Comparison of ENCODE assay signal across 16 cellular contexts in the genomic region with DNA sequence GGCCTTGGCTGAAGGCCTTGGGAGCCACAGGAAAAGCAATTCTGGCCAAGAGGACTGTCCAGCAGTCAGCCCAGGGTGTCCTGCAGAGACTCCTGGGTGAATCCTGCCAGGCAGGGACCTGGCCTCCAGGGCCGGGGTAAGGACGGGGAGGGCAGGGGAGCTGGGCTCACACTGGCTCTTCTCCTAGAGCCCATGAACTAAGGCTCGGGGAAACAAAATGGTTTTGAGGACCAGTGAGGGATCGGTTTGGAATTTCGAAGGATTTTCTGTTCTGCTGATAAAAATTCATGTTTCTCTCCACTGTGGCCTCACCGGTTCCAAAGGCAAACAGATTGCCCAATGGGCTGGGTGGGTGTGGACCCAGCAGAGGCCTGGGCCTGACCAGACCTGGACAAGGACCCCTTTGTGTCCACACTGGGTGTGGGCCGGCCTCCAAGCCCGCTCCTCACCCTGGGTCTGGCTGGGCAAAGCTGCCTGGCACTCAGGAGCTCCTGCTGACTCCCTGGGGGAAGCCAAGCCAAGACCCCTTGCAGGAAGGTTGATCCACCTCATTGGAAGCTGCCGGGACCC. TPM values are rescaled to one million over a fixed set of nuclear protein-coding genes. Genes with fewer than 3 reads are reported as not detected.
DNase-seq lines count a peak whose midpoint lies in the region; ATAC-seq and TF ChIP-seq lines count a peak whose summit lies in the region.
"Had no signal": no experiment of that assay in that cellular context is flagged by ENCODE, and none has a peak within 500 bp of the region (broad histone marks: within the 10 kb centered on the region; RNA-seq: fewer than 3 reads in every experiment).

No MANE protein-coding gene starts in this region.

- H3K9ac ChIP-seq in stomach smooth muscle (ENCODE audit: low read length in 2 of 2), result no peak overlapping the region

- H3K4me1 ChIP-seq in left lung (peaks cover 0 to 7% of the 10 kb centered on the region in 2 donors), stomach smooth muscle (ENCODE audit: control insufficient read depth, insufficient read depth, low read length) (peaks cover 66% of the 10 kb centered on the region)

- H3K36me3 Mint-ChIP-seq in activated CD8-positive, alpha-beta memory T cell treated with anti-CD3 and anti-CD28 coated beads, Interleukin-2, amount 10 ng/mL, durations not matched to agents 7 days and 5 days, result no peaks in the 10 kb centered on the region

- no peak overlapping the region for H3K4me3 Mint-ChIP-seq in activated CD8-positive, alpha-beta memory T cell treated with anti-CD3 and anti-CD28 coated beads, Interleukin-2, amount 10 ng/mL, durations not matched to agents 7 days and 5 days
- H3K4me3 Mint-ChIP-seq: activated CD4-positive, alpha-beta T cell treated with anti-CD3 and anti-CD28 coated beads for 36 hours had no signal

- ATAC-seq in left lung, result peak; percentile 65
- ATAC-seq in GM21423 (IDR thresholded peaks at IDR 0.05; ENCODE audit: unreplicated experiment), result no peak
- ATAC-seq in activated CD8-positive, alpha-beta memory T cell treated with anti-CD3 and anti-CD28 coated beads, Interleukin-2, amount 10 ng/mL, durations not matched to agents 7 days and 5 days, result no peak
- ATAC-seq: activated CD4-positive, alpha-beta T cell treated with anti-CD3 and anti-CD28 coated beads for 36 hours had no signal

- CTCF ChIA-PET in activated CD8-positive, alpha-beta memory T cell treated with anti-CD3 and anti-CD28 coated beads, Interleukin-2, amount 10 ng/mL, durations not matched to agents 7 days and 5 days (lab: Charles Lee), result no interaction called here

- intact Hi-C loops in dorsolateral prefrontal cortex (cut with DNase I), result no loop called here
- intact Hi-C loops in left lung (cut with DNase I), result no loop called here

- H3K4me1 Mint-ChIP-seq in activated CD8-positive, alpha-beta memory T cell treated with anti-CD3 and anti-CD28 coated beads, Interleukin-2, amount 10 ng/mL, durations not matched to agents 7 days and 5 days, result no peaks in the 10 kb centered on the region
- H3K4me1 Mint-ChIP-seq: activated CD4-positive, alpha-beta T cell treated with anti-CD3 and anti-CD28 coated beads for 36 hours had no signal

- no peaks in the 10 kb centered on the region for H3K9me3 ChIP-seq in left lung
- no peaks in the 10 kb centered on the region for H3K9me3 ChIP-seq in stomach smooth muscle (ENCODE audit: control insufficient read depth in 2 of 2, low read length in 2 of 2)
- H3K9me3 ChIP-seq: tibial artery had no signal

- in situ Hi-C loops in G401 (cut with HindIII; ENCODE audit: low sequenced_read_pairs), result no loop called here

- H3K27me3 ChIP-seq in dorsolateral prefrontal cortex, result no peaks in the 10 kb centered on the region
- H3K27me3 ChIP-seq in left lung, result no peaks in the 10 kb centered on the region
- H3K27me3 ChIP-seq in stomach smooth muscle (ENCODE audit: control insufficient read depth in 1 of 2, insufficient read depth in 2 of 2, low read length in 2 of 2), result no peaks in the 10 kb centered on the region
- H3K27me3 ChIP-seq: tibial artery had no signal

- no peaks in the 10 kb centered on the region for H3K27me3 Mint-ChIP-seq in activated CD8-positive, alpha-beta memory T cell treated with anti-CD3 and anti-CD28 coated beads, Interleukin-2, amount 10 ng/mL, durations not matched to agents 7 days and 5 days
- H3K27me3 Mint-ChIP-seq: activated CD4-positive, alpha-beta T cell treated with anti-CD3 and anti-CD28 coated beads for 36 hours had no signal

- H3K27ac Mint-ChIP-seq in activated CD8-positive, alpha-beta memory T cell treated with anti-CD3 and anti-CD28 coated beads, Interleukin-2, amount 10 ng/mL, durations not matched to agents 7 days and 5 days, result no peak overlapping the region
- H3K27ac Mint-ChIP-seq: activated CD4-positive, alpha-beta T cell treated with anti-CD3 and anti-CD28 coated beads for 36 hours had no signal

- DNase-seq in HuH-7 (ENCODE audit: low spot score) (peak; percentile 93), dorsolateral prefrontal cortex (peak in 9 of 10 donors; percentile 48 to 85 (median 72)), left lung (no peak), NCI-H526 (lab: John Stamatoyannopoulos, UW) (no peak), G401 (ENCODE audit: low spot score) (no peak)
- DNase-seq in activated CD8-positive, alpha-beta memory T cell treated with anti-CD3 and anti-CD28 coated beads, Interleukin-2, amount 10 ng/mL, durations not matched to agents 7 days and 5 days, result no peak
- DNase-seq: activated CD4-positive, alpha-beta T cell treated with anti-CD3 and anti-CD28 coated beads for 36 hours; activated naive CD4-positive, alpha-beta T cell treated with anti-CD3 and anti-CD28 coated beads, Interleukin-2, amount 50 U/mL, for 16 hours; DMS79 treated with DMSO at 0.1 percent for 48 hours; KG1; NCI-H1105; NCI-H226; T1000; tibial artery had no signal

- TF ChIP-seq CTCF in dorsolateral prefrontal cortex (IDR thresholded peaks at IDR 0.05 in 54 of 56, conservative IDR thresholded peaks at IDR 0.05 in 2 of 56; ENCODE audit: low read depth in 1 of 56, partially characterized antibody in 56 of 56), result no peak
- TF ChIP-seq CTCF in left lung (IDR thresholded peaks at IDR 0.05), result no peak

- H3K27ac ChIP-seq in dorsolateral prefrontal cortex (peak overlapping the region in 52 of 59 donors; percentile 0 to 87 (median 68)), left lung (no peak overlapping the region), stomach smooth muscle (ENCODE audit: low read length) (peak overlapping the region; percentile 31)
- H3K27ac ChIP-seq: tibial artery had no signal

- peak overlapping the region in 1 of 59 donors; percentile 2 for H3K4me3 ChIP-seq in dorsolateral prefrontal cortex
- H3K4me3 ChIP-seq in left lung, result no peak overlapping the region
- no peak overlapping the region for H3K4me3 ChIP-seq in stomach smooth muscle (ENCODE audit: low read length in 2 of 2)
- H3K4me3 ChIP-seq: tibial artery had no signal

- H3K9me3 Mint-ChIP-seq in activated CD8-positive, alpha-beta memory T cell treated with anti-CD3 and anti-CD28 coated beads, Interleukin-2, amount 10 ng/mL, durations not matched to agents 7 days and 5 days (ENCODE audit: low read depth), result no peaks in the 10 kb centered on the region

- H3K36me3 ChIP-seq in left lung (peaks cover 0 to 37% of the 10 kb centered on the region in 2 donors), stomach smooth muscle (ENCODE audit: control insufficient read depth in 2 of 2, insufficient read depth in 2 of 2, low read length in 2 of 2) (no peaks in the 10 kb centered on the region)

RNA-seq across cellular contexts. Expression of gene FAM20C, which starts 27.3 kb away (rescaled TPM):
- total RNA-seq in dorsolateral prefrontal cortex (100 to 1,000 TPM in 6 of 120 experiments, 10 to 100 TPM in 114; 27.8 to 127 (median 45.4) TPM), left lung (10 to 100 TPM; 44.6 to 75.5 TPM)
- total RNA-seq in activated CD8-positive, alpha-beta memory T cell treated with anti-CD3 and anti-CD28 coated beads, Interleukin-2, amount 10 ng/mL, durations not matched to agents 7 days and 5 days, result under 1 TPM; 0.45 to 0.73 TPM
- total RNA-seq in G401 (2014; rRNA removed; shearing (Covaris generic)), result 12.8 and 14.8 TPM in 2 replicates

Comparison
In these comparisons a context has a peak if more than half of its experiments do, and no peak if none do; other contexts are left out.
1. DNase-seq: peak in HuH-7 (single experiment) and dorsolateral prefrontal cortex (9 of 10); none in left lung (0 of 2), NCI-H526 (0 of 2), activated CD8-positive, alpha-beta memory T cell treated with anti-CD3 and anti-CD28 coated beads, Interleukin-2, amount 10 ng/mL, durations not matched to agents 7 days and 5 days (single experiment) and G401 (single experiment).
2. H3K27ac ChIP-seq: peak in dorsolateral prefrontal cortex (52 of 59) and stomach smooth muscle (single experiment); none in left lung (0 of 2).